In genomic region chr12:27896419-27896990, GRCh38 we compare ENCODE assay signal across 1 cellular context.
TF ChIP-seq lines count a peak whose summit lies in the region.

No MANE protein-coding gene starts in this region.

TF ChIP-seq in HEK293, 187 proteins besides CTCF, POLR2A, EP300 and RAD21 (continued from another document):
- TF ChIP-seq, protein P1, sequence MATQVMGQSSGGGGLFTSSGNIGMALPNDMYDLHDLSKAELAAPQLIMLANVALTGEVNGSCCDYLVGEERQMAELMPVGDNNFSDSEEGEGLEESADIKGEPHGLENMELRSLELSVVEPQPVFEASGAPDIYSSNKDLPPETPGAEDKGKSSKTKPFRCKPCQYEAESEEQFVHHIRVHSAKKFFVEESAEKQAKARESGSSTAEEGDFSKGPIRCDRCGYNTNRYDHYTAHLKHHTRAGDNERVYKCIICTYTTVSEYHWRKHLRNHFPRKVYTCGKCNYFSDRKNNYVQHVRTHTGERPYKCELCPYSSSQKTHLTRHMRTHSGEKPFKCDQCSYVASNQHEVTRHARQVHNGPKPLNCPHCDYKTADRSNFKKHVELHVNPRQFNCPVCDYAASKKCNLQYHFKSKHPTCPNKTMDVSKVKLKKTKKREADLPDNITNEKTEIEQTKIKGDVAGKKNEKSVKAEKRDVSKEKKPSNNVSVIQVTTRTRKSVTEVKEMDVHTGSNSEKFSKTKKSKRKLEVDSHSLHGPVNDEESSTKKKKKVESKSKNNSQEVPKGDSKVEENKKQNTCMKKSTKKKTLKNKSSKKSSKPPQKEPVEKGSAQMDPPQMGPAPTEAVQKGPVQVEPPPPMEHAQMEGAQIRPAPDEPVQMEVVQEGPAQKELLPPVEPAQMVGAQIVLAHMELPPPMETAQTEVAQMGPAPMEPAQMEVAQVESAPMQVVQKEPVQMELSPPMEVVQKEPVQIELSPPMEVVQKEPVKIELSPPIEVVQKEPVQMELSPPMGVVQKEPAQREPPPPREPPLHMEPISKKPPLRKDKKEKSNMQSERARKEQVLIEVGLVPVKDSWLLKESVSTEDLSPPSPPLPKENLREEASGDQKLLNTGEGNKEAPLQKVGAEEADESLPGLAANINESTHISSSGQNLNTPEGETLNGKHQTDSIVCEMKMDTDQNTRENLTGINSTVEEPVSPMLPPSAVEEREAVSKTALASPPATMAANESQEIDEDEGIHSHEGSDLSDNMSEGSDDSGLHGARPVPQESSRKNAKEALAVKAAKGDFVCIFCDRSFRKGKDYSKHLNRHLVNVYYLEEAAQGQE (tag by site-specific recombination; IDR thresholded peaks at IDR 0.05) = peak; percentile 46; the same call in 1 of the 2 replicates
- TF ChIP-seq ATF2 (tag by site-specific recombination; IDR thresholded peaks at IDR 0.05; ENCODE audit: low read depth) = peak; percentile 47; the same call in 1 of the 2 replicates
